ENCODE assay signal across 21 cellular contexts in genomic region chr2:29526587-29527586, GRCh38.
"Had no signal": no experiment of that assay in that cellular context is flagged by ENCODE, and none has a peak within 500 bp of the region (broad histone marks: within the 10 kb centered on the region; RNA-seq: fewer than 3 reads in every experiment).

No MANE protein-coding gene starts in this region.

- H3K4me1 ChIP-seq: pancreas, spleen, suprapubic skin, upper lobe of right lung, uterus had no signal

- H3K36me3 ChIP-seq: gastrocnemius medialis, pancreas, spleen, suprapubic skin, transverse colon, upper lobe of right lung, uterus had no signal

- ATAC-seq: effector memory CD8-positive, alpha-beta T cell; gastrocnemius medialis; mucosa of descending colon; naive thymus-derived CD4-positive, alpha-beta T cell; pancreas; sciatic nerve; stimulated activated naive B cell treated with anti-CD40 and anti-IgM and Interleukin-4, amounts not matched to agents 10 μg/mL and 1 μg/mL and 100 μg/mL, for 72 hours; upper lobe of right lung had no signal

- FAIRE-seq: endometrium, keratinocyte, pancreas had no signal

- DNase-seq: dermis blood vessel endothelial cell; effector memory CD8-positive, alpha-beta T cell; erythroblast; gastrocnemius medialis; head of caudate nucleus; mesenchymal stem cell; mucosa of descending colon; naive thymus-derived CD4-positive, alpha-beta T cell; occipital lobe; pancreas; spleen; stimulated activated CD4-positive, alpha-beta T cell treated with anti-CD3 and anti-CD28 coated beads, Interleukin-4, amount 100 ng/mL, for 4 hours; stimulated activated naive B cell treated with anti-CD40 and anti-IgM and Interleukin-4, amounts not matched to agents 10 μg/mL and 1 μg/mL and 100 μg/mL, for 72 hours; transverse colon; upper lobe of right lung; uterus had no signal

- H3K27me3 ChIP-seq: pancreas, suprapubic skin, upper lobe of right lung, uterus had no signal

- H3K27ac ChIP-seq: coronary artery, gastrocnemius medialis, pancreas, spleen, suprapubic skin, transverse colon, upper lobe of right lung, uterus had no signal

- H3K4me3 ChIP-seq: coronary artery, gastrocnemius medialis, mucosa of descending colon, pancreas, spleen, suprapubic skin, transverse colon, upper lobe of right lung, uterus had no signal

- H3K9me3 ChIP-seq: gastrocnemius medialis, mucosa of descending colon, pancreas, spleen, suprapubic skin, transverse colon, upper lobe of right lung, uterus had no signal
